ENCODE assay signal across 25 cellular contexts in genomic region chr15:78390242-78390641, GRCh38. TPM values are rescaled to one million over a fixed set of nuclear protein-coding genes. Genes with fewer than 3 reads are reported as not detected.
"Had no signal": no experiment of that assay in that cellular context is flagged by ENCODE, and none has a peak within 500 bp of the region (broad histone marks: within the 10 kb centered on the region; RNA-seq: fewer than 3 reads in every experiment).

No MANE protein-coding gene starts in this region.

- H3K4me1 ChIP-seq: esophagus squamous epithelium, foreskin keratinocyte, psoas muscle, right lobe of liver, spleen, upper lobe of left lung had no signal

- ATAC-seq: effector memory CD8-positive, alpha-beta T cell; foreskin keratinocyte; left colon; left ventricle myocardium superior; naive thymus-derived CD4-positive, alpha-beta T cell; psoas muscle; right lobe of liver; stimulated activated naive B cell treated with anti-CD40 and anti-IgM and Interleukin-4, amounts not matched to agents 10 μg/mL and 1 μg/mL and 100 μg/mL, for 72 hours had no signal

- H3K36me3 ChIP-seq: esophagus squamous epithelium, neutrophil, right lobe of liver, spleen, suprapubic skin, thyroid gland, upper lobe of left lung had no signal

- H3K9me3 ChIP-seq: esophagus squamous epithelium, neutrophil, psoas muscle, right lobe of liver, spleen, suprapubic skin, thyroid gland, upper lobe of left lung had no signal

- H3K27me3 ChIP-seq: right lobe of liver, thyroid gland, upper lobe of left lung had no signal

- H3K4me3 ChIP-seq: esophagus squamous epithelium, lung, psoas muscle, right lobe of liver, spleen, suprapubic skin, thyroid gland, upper lobe of left lung had no signal

- DNase-seq: effector memory CD8-positive, alpha-beta T cell; esophagus squamous epithelium; foreskin keratinocyte; hippocampal formation; left colon; left ventricle myocardium superior; mesendoderm; naive thymus-derived CD4-positive, alpha-beta T cell; psoas muscle; retina; spleen; stimulated activated CD4-positive, alpha-beta T cell treated with anti-CD3 and anti-CD28 coated beads, Interleukin-15, amount 100 ng/mL, for 24 hours; stimulated activated CD4-positive, alpha-beta T cell treated with anti-CD3 and anti-CD28 coated beads, Interleukin-1b, Interleukin-23, amount 100 ng/mL, for 48 hours; stimulated activated CD4-positive, alpha-beta T cell treated with anti-CD3 and anti-CD28 coated beads, Interleukin-4, amount 100 ng/mL, for 24 hours; stimulated activated naive B cell treated with anti-CD40 and anti-IgM and Interleukin-4, amounts not matched to agents 10 μg/mL and 1 μg/mL and 100 μg/mL, for 72 hours; thyroid gland; upper lobe of left lung had no signal

- H3K27ac ChIP-seq: esophagus squamous epithelium, foreskin keratinocyte, neutrophil, psoas muscle, right lobe of liver, suprapubic skin, thyroid gland, upper lobe of left lung had no signal

RNA-seq across cellular contexts. Expression of gene CRABP1, which starts 50.1 kb away (rescaled TPM):
- total RNA-seq: epithelial cell of proximal tubule; esophagus squamous epithelium; foreskin keratinocyte; kidney epithelial cell; left ventricle myocardium superior; mononuclear cell; naive thymus-derived CD4-positive, alpha-beta T cell; osteoblast; psoas muscle; right lobe of liver had no signal
- polyA plus RNA-seq: foreskin keratinocyte; lung; naive thymus-derived CD4-positive, alpha-beta T cell had no signal
